Comparison of ENCODE assay signal across 8 cellular contexts in genomic region chr11:59668950-59669610, GRCh38. TPM values are rescaled to one million over a fixed set of nuclear protein-coding genes. Genes with fewer than 3 reads are reported as not detected.
DNase-seq lines count a peak whose midpoint lies in the region; ATAC-seq and TF ChIP-seq lines count a peak whose summit lies in the region.

Gene PATL1, minus strand, starts transcription at chr11:59669037. Its CDS starts 142 bp downstream, at chr11:59668895.

- H3F3A ChIP-seq in smooth muscle cell (ENCODE audit: low read depth), result peaks cover 7% of the 10 kb centered on the region

- H4K20me1 ChIP-seq in smooth muscle cell (ENCODE audit: low read depth), result peaks cover 22% of the 10 kb centered on the region

- H2AFZ ChIP-seq in smooth muscle cell (ENCODE audit: low read depth), result peak within 1 kb of the TSS; percentile 89

- H3K4me2 ChIP-seq in smooth muscle cell, result peak within 1 kb of the TSS; percentile 97

- H3K79me2 ChIP-seq in smooth muscle cell (ENCODE audit: low read depth), result peaks cover 44% of the 10 kb centered on the region

- peak within 1 kb of the TSS; percentile 92 for H3K4me3 Mint-ChIP-seq in WTC11

- WGBS in smooth muscle cell (ENCODE audit: low lambda C conversion rate), result under 1% methylated on average over 63 of the region's 68 CpGs

- peak within 1 kb of the TSS; percentile 99 for H3K27ac Mint-ChIP-seq in WTC11

- no peaks in the 10 kb centered on the region for H3K27me3 ChIP-seq in AG04450 (ENCODE audit: control insufficient read depth, insufficient read depth, low read length)
- H3K27me3 ChIP-seq in smooth muscle cell (ENCODE audit: low read depth), result no peaks in the 10 kb centered on the region

- no peak for TF ChIP-seq CTCF in AG04450 (IDR thresholded peaks at IDR 0.05; ENCODE audit: low read depth, low read length)
- no peak for TF ChIP-seq CTCF in WTC11 (IDR thresholded peaks at IDR 0.05)
- TF ChIP-seq CTCF in cardiac fibroblast (IDR thresholded peaks at IDR 0.05; ENCODE audit: low read depth, low read length), result no peak
- no peak for TF ChIP-seq CTCF in smooth muscle cell (IDR thresholded peaks at IDR 0.05; ENCODE audit: borderline replicate concordance, insufficient read depth, poor library complexity, severe bottlenecking)

- H3K9me3 ChIP-seq in AG04450 (ENCODE audit: control insufficient read depth, insufficient read depth, low read length), result no peaks in the 10 kb centered on the region
- H3K9me3 ChIP-seq in smooth muscle cell (replicated peaks; ENCODE audit: low read depth), result no peaks in the 10 kb centered on the region

- peaks cover 18% of the 10 kb centered on the region for H3K4me1 Mint-ChIP-seq in WTC11

- CTCF ChIA-PET in AG04450 (lab: Charles Lee), result interaction anchor here (0.6 to 2.3 kb wide), 9 partner anchors 11 to 498 kb away, joined by 3 to 20 read pairs (median 5); no protein-coding TSS in a partner anchor
- CTCF ChIA-PET in WTC11 (lab: Charles Lee), result interaction anchor here (0.6 to 2.5 kb wide), 15 partner anchors 9 to 1230 kb away, joined by 3 to 16 read pairs (median 4); partner anchors contain the start of genes OSBP and STX3

- ATAC-seq in GM18909 (IDR thresholded peaks at IDR 0.05; ENCODE audit: poor library complexity, unreplicated experiment), result peak; percentile 94
- peak; percentile 92 for ATAC-seq in HG03175 (IDR thresholded peaks at IDR 0.05; ENCODE audit: unreplicated experiment)
- ATAC-seq in WTC11, result peak; percentile 89

- H3K4me1 ChIP-seq in smooth muscle cell (ENCODE audit: low read depth), result peaks cover 12% of the 10 kb centered on the region

- H3K9ac ChIP-seq in smooth muscle cell (ENCODE audit: low read depth), result peak within 1 kb of the TSS; percentile 98

- DNase-seq in AG04450 (ENCODE audit: low read depth, low spot score), result peak; percentile 95
- DNase-seq in NCI-H226, result peak; percentile 96
- peak; percentile 96 for DNase-seq in WTC11 (ENCODE audit: low spot score)
- peak; percentile 99 for DNase-seq in cardiac fibroblast (ENCODE audit: low read depth in 2 of 2)
- DNase-seq in iPS-NIHi7 (ENCODE audit: extremely low spot score), result peak; percentile 98
- peak; percentile 97 for DNase-seq in smooth muscle cell (lab: John Stamatoyannopoulos, UW; ENCODE audit: unreplicated experiment)

- H3K27me3 Mint-ChIP-seq in WTC11 (ENCODE audit: low read depth), result no peaks in the 10 kb centered on the region; the same call in 1 of the 2 replicates

- POLR2A ChIA-PET in AG04450 (lab: Yijun Ruan, JAX) (interaction anchor here (0.7 to 1.5 kb wide), 11 partner anchors 8 to 1334 kb away, joined by 3 to 15 read pairs (median 6); partner anchors contain the start of genes FAM111A, OSBP and STX3), WTC11 (lab: Charles Lee) (interaction anchor here (0.5 to 2.0 kb wide), 15 partner anchors 12 to 1919 kb away, joined by 3 to 13 read pairs (median 4); partner anchors contain the start of genes DTX4, MRPL16, OSBP and STX3)

- peak within 1 kb of the TSS; percentile 85 for H3K4me3 ChIP-seq in AG04450 (ENCODE audit: low read depth, low read length)
- peak within 1 kb of the TSS; percentile 82 to 84 for H3K4me3 ChIP-seq in cardiac fibroblast (replicated peaks in 1 of 2; ENCODE audit: low read depth in 2 of 2, low read length in 2 of 2)
- H3K4me3 ChIP-seq in smooth muscle cell, result peak within 1 kb of the TSS; percentile 97

- peaks cover 27% of the 10 kb centered on the region for H3K36me3 Mint-ChIP-seq in WTC11

- no peaks in the 10 kb centered on the region for H3K9me3 Mint-ChIP-seq in WTC11

- H3K36me3 ChIP-seq in smooth muscle cell (ENCODE audit: low read depth), result peaks cover 8% of the 10 kb centered on the region

- H3K27ac ChIP-seq in AG04450 (ENCODE audit: low read depth, low read length), result peak within 1 kb of the TSS; percentile 99
- peak within 1 kb of the TSS; percentile 100 for H3K27ac ChIP-seq in smooth muscle cell (ENCODE audit: low read depth)

TF ChIP-seq in WTC11, 78 proteins besides CTCF, POLR2A, EP300 and RAD21:
- TF ChIP-seq ZNF317 (CRISPR knock-in tag; IDR thresholded peaks at IDR 0.05; ENCODE audit: borderline replicate concordance, low read depth) (no peak), NFATC4 (CRISPR knock-in tag; IDR thresholded peaks at IDR 0.05) (no peak), NFE2L1 (CRISPR knock-in tag; IDR thresholded peaks at IDR 0.05) (no peak), NR2C2 (CRISPR knock-in tag; IDR thresholded peaks at IDR 0.05) (no peak), FOXP1 (CRISPR knock-in tag; IDR thresholded peaks at IDR 0.05; ENCODE audit: borderline replicate concordance) (0 out of 2 replicates have a peak, but pooled peaks have one; percentile 40), ATF1 (CRISPR knock-in tag; IDR thresholded peaks at IDR 0.05) (0 out of 2 replicates have a peak, but pooled peaks have one; percentile 38), ZNF512 (CRISPR knock-in tag; IDR thresholded peaks at IDR 0.05; ENCODE audit: borderline replicate concordance) (no peak), CREB1 (CRISPR knock-in tag; IDR thresholded peaks at IDR 0.05) (no peak), SP1 (CRISPR knock-in tag; conservative IDR thresholded peaks at IDR 0.05) (peak; percentile 40; the same call in 1 of the 2 replicates), USF1 (CRISPR knock-in tag; IDR thresholded peaks at IDR 0.05) (peak; percentile 23; the same call in 1 of the 2 replicates), FOXP4 (CRISPR knock-in tag; IDR thresholded peaks at IDR 0.05) (peak; percentile 9; the same call in 1 of the 2 replicates), CDX4 (CRISPR knock-in tag; IDR thresholded peaks at IDR 0.05; ENCODE audit: borderline replicate concordance) (no peak)
- TF ChIP-seq, protein P1, sequence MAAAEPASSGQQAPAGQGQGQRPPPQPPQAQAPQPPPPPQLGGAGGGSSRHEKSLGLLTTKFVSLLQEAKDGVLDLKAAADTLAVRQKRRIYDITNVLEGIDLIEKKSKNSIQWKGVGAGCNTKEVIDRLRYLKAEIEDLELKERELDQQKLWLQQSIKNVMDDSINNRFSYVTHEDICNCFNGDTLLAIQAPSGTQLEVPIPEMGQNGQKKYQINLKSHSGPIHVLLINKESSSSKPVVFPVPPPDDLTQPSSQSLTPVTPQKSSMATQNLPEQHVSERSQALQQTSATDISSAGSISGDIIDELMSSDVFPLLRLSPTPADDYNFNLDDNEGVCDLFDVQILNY (CRISPR knock-in tag; IDR thresholded peaks at IDR 0.05), result peak; percentile 59; the same call in 1 of the 2 replicates
- TF ChIP-seq, protein P2, sequence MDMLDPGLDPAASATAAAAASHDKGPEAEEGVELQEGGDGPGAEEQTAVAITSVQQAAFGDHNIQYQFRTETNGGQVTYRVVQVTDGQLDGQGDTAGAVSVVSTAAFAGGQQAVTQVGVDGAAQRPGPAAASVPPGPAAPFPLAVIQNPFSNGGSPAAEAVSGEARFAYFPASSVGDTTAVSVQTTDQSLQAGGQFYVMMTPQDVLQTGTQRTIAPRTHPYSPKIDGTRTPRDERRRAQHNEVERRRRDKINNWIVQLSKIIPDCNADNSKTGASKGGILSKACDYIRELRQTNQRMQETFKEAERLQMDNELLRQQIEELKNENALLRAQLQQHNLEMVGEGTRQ (CRISPR knock-in tag; IDR thresholded peaks at IDR 0.05), result peak; percentile 73

RNA-seq across cellular contexts. Expression of gene PATL1, which starts in this region (rescaled TPM):
- polyA plus RNA-seq in AG04450 (2011; rRNA removed) (36.4 and 43.9 TPM in 2 replicates), smooth muscle cell (16.3 and 16.5 TPM in 2 replicates)
- 20.0 and 23.0 TPM in 2 replicates for polyA minus RNA-seq in AG04450 (2011; rRNA and poly(A)+ RNA removed)
- total RNA-seq in WTC11 (2021) (27.6 to 30.5 TPM (median 29.9 TPM) in 3 replicates), smooth muscle cell (18.0 and 35.2 TPM in 2 replicates)

Comparison
In these comparisons a context has a peak if more than half of its experiments do, and no peak if none do; other contexts are left out.
1. Peak in every context shown above with its lines: DNase-seq, ATAC-seq, H3K4me3 ChIP-seq and H3K27ac ChIP-seq.